Comparison of ENCODE assay signal across 28 cellular contexts in the genomic region with DNA sequence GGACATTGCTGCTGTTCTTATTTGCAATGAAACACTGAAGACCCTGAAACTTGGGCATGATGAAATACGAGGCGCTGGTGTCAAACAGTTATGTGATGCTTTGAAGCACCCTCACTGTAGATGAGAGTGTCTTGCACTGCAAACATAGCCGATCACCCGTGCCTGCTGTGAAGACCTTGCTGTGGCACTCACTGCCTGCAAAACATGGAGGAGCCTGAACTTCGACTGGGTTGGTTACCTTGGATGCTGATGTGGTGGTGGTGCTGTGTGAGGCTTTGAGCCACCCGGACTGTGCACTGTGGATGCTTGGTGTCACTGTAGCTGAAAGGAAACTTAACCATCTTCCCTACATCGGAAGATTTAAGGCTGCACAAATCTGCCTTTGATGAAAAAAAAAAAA.
"Had no signal": no experiment of that assay in that cellular context is flagged by ENCODE, and none has a peak within 500 bp of the region (broad histone marks: within the 10 kb centered on the region; RNA-seq: fewer than 3 reads in every experiment).

No MANE protein-coding gene starts in this region.

- FAIRE-seq: urothelium cell line had no signal

- H3K27ac Mint-ChIP-seq: stimulated activated effector memory CD8-positive, alpha-beta T cell treated with anti-CD3 and anti-CD28 coated beads, Interleukin-12 subunit alpha, Interleukin-12 subunit beta, amount 100 ng/mL, for 72 hours; stimulated activated memory B cell treated with anti-CD40 and anti-IgM and Interleukin-4, amounts not matched to agents 10 μg/mL and 1 μg/mL and 100 μg/mL, for 72 hours; stimulated activated naive B cell treated with anti-CD40 and anti-IgM and Interleukin-4, amounts not matched to agents 10 μg/mL and 1 μg/mL and 100 μg/mL, for 72 hours; stimulated activated naive CD8-positive, alpha-beta T cell treated with anti-CD3 and anti-CD28 coated beads, Interleukin-15, amount 100 ng/mL, for 72 hours; stimulated activated naive CD8-positive, alpha-beta T cell treated with anti-CD3 and anti-CD28 coated beads, Interleukin-15, Interleukin-2, amounts not matched to agents 100 ng/mL and 50 ng/mL, for 24 hours; type B pancreatic cell had no signal

- H3K4me3 ChIP-seq: stomach, suprapubic skin, testis, thoracic aorta, thyroid gland, tibial artery, tibial nerve, transverse colon, upper lobe of left lung, upper lobe of right lung, uterus, vagina had no signal

- H3K27me3 ChIP-seq: suprapubic skin, testis, thyroid gland, tibial artery, tibial nerve, transverse colon, upper lobe of left lung, upper lobe of right lung, uterus, vagina had no signal

- H3K27me3 Mint-ChIP-seq: stimulated activated naive CD8-positive, alpha-beta T cell treated with anti-CD3 and anti-CD28 coated beads, Interleukin-15, amount 100 ng/mL, for 72 hours had no signal

- H3K4me3 Mint-ChIP-seq: stimulated activated effector memory CD8-positive, alpha-beta T cell treated with anti-CD3 and anti-CD28 coated beads, Interleukin-12 subunit alpha, Interleukin-12 subunit beta, amount 100 ng/mL, for 72 hours; stimulated activated memory B cell treated with anti-CD40 and anti-IgM and Interleukin-4, amounts not matched to agents 10 μg/mL and 1 μg/mL and 100 μg/mL, for 72 hours; stimulated activated naive B cell treated with anti-CD40 and anti-IgM and Interleukin-4, amounts not matched to agents 10 μg/mL and 1 μg/mL and 100 μg/mL, for 72 hours; stimulated activated naive CD8-positive, alpha-beta T cell treated with anti-CD3 and anti-CD28 coated beads, Interleukin-15, amount 100 ng/mL, for 72 hours; stimulated activated naive CD8-positive, alpha-beta T cell treated with anti-CD3 and anti-CD28 coated beads, Interleukin-15, Interleukin-2, amounts not matched to agents 100 ng/mL and 50 ng/mL, for 24 hours; type B pancreatic cell had no signal

- H3K4me1 Mint-ChIP-seq: stimulated activated effector memory CD8-positive, alpha-beta T cell treated with anti-CD3 and anti-CD28 coated beads, Interleukin-12 subunit alpha, Interleukin-12 subunit beta, amount 100 ng/mL, for 72 hours; stimulated activated memory B cell treated with anti-CD40 and anti-IgM and Interleukin-4, amounts not matched to agents 10 μg/mL and 1 μg/mL and 100 μg/mL, for 72 hours; stimulated activated naive B cell treated with anti-CD40 and anti-IgM and Interleukin-4, amounts not matched to agents 10 μg/mL and 1 μg/mL and 100 μg/mL, for 72 hours; stimulated activated naive CD8-positive, alpha-beta T cell treated with anti-CD3 and anti-CD28 coated beads, Interleukin-15, amount 100 ng/mL, for 72 hours had no signal

- ATAC-seq: stimulated activated effector memory CD8-positive, alpha-beta T cell treated with anti-CD3 and anti-CD28 coated beads, Interleukin-12 subunit alpha, Interleukin-12 subunit beta, amount 100 ng/mL, for 72 hours; stimulated activated memory B cell treated with anti-CD40 and anti-IgM and Interleukin-4, amounts not matched to agents 10 μg/mL and 1 μg/mL and 100 μg/mL, for 72 hours; stimulated activated naive B cell treated with anti-CD40 and anti-IgM and Interleukin-4, amounts not matched to agents 10 μg/mL and 1 μg/mL and 100 μg/mL, for 72 hours; stimulated activated naive CD8-positive, alpha-beta T cell treated with anti-CD3 and anti-CD28 coated beads, Interleukin-15, amount 100 ng/mL, for 72 hours; stimulated activated naive CD8-positive, alpha-beta T cell treated with anti-CD3 and anti-CD28 coated beads, Interleukin-15, Interleukin-2, amounts not matched to agents 100 U/mL and 50 U/mL, for 24 hours; upper lobe of right lung had no signal

- H3K27ac ChIP-seq: stomach, suprapubic skin, testis, thoracic aorta, thyroid gland, tibial artery, tibial nerve, transverse colon, upper lobe of left lung, upper lobe of right lung, uterus, vagina had no signal

- H3K9me3 ChIP-seq: testis, thyroid gland, vagina had no signal

- DNase-seq: stimulated activated CD4-positive, alpha-beta T cell treated with anti-CD3 and anti-CD28 coated beads, Interleukin-2, amount 100 ng/mL, for 48 hours; stimulated activated CD4-positive, alpha-beta T cell treated with anti-CD3 and anti-CD28 coated beads, Interleukin-4, amount 100 ng/mL, for 1 hour; stimulated activated CD4-positive, alpha-beta T cell treated with anti-CD3 and anti-CD28 coated beads, Interleukin-4, amount 100 ng/mL, for 24 hours; stimulated activated CD4-positive, alpha-beta T cell treated with anti-CD3 and anti-CD28 coated beads, Interleukin-4, amount 100 ng/mL, for 4 hours; stimulated activated CD8-positive, alpha-beta memory T cell treated with anti-CD3 and anti-CD28 coated beads, Interleukin-4, amount 100 ng/mL, for 48 hours; stimulated activated naive B cell treated with anti-CD40 and anti-IgM and Interleukin-4, amounts not matched to agents 10 μg/mL and 1 μg/mL and 100 μg/mL, for 72 hours; stimulated activated naive CD4-positive, alpha-beta T cell; stimulated activated naive CD4-positive, alpha-beta T cell treated with Interleukin-2 at 50 U/mL for 16 hours; stimulated activated naive CD8-positive, alpha-beta T cell treated with anti-CD3 and anti-CD28 coated beads, Interleukin-15, amount 100 ng/mL, for 72 hours; stimulated activated naive CD8-positive, alpha-beta T cell treated with anti-CD3 and anti-CD28 coated beads, Interleukin-15, Interleukin-2, amounts not matched to agents 100 U/mL and 50 U/mL, for 24 hours; stomach; substantia nigra; testis; thyroid gland; tibial artery; transverse colon; upper lobe of left lung; upper lobe of right lung; uterus had no signal

- H3K36me3 ChIP-seq: stomach, suprapubic skin, thoracic aorta, thyroid gland, tibial artery, tibial nerve, transverse colon, upper lobe of left lung, upper lobe of right lung, uterus, vagina had no signal

- H3K4me1 ChIP-seq: stomach, suprapubic skin, testis, thyroid gland, tibial artery, tibial nerve, transverse colon, upper lobe of left lung, upper lobe of right lung, uterus, vagina had no signal

- H3K36me3 Mint-ChIP-seq: stimulated activated effector memory CD8-positive, alpha-beta T cell treated with anti-CD3 and anti-CD28 coated beads, Interleukin-12 subunit alpha, Interleukin-12 subunit beta, amount 100 ng/mL, for 72 hours; stimulated activated memory B cell treated with anti-CD40 and anti-IgM and Interleukin-4, amounts not matched to agents 10 μg/mL and 1 μg/mL and 100 μg/mL, for 72 hours; stimulated activated naive B cell treated with anti-CD40 and anti-IgM and Interleukin-4, amounts not matched to agents 10 μg/mL and 1 μg/mL and 100 μg/mL, for 72 hours; type B pancreatic cell had no signal
